ENCODE assay signal across 12 cellular contexts in genomic region chr6:24664049-24664987, GRCh38. TPM values are rescaled to one million over a fixed set of nuclear protein-coding genes. Genes with fewer than 3 reads are reported as not detected.
A peak's percentile ranks its signal among the peaks of the same experiment; 100 is the strongest.
DNase-seq lines count a peak whose midpoint lies in the region; ATAC-seq and TF ChIP-seq lines count a peak whose summit lies in the region.
"Had no signal": no experiment of that assay in that cellular context is flagged by ENCODE, and none has a peak within 500 bp of the region (broad histone marks: within the 10 kb centered on the region; RNA-seq: fewer than 3 reads in every experiment).

No MANE protein-coding gene starts in this region.

- no peaks in the 10 kb centered on the region for H3K9me3 Mint-ChIP-seq in activated CD4-positive, alpha-beta T cell treated with anti-CD3 and anti-CD28 coated beads for 36 hours (ENCODE audit: low read depth)
- H3K9me3 Mint-ChIP-seq in progenitor cell of endocrine pancreas (ENCODE audit: low read depth): peaks cover 8% of the 10 kb centered on the region

- peak overlapping the region in 3 of 4 donors; percentile 88 to 98 (median 92) for H3K27ac ChIP-seq in Peyer's patch
- H3K27ac ChIP-seq in stomach: no peak overlapping the region
- H3K27ac ChIP-seq: gastroesophageal sphincter had no signal

- no peak for TF ChIP-seq CTCF in Peyer's patch (IDR thresholded peaks at IDR 0.05)
- TF ChIP-seq CTCF in epithelial cell of proximal tubule (conservative IDR thresholded peaks at IDR 0.05; ENCODE audit: low read depth, low read length): no peak
- no peak for TF ChIP-seq CTCF in progenitor cell of endocrine pancreas (IDR thresholded peaks at IDR 0.05; ENCODE audit: unreplicated experiment)
- TF ChIP-seq CTCF in stomach (IDR thresholded peaks at IDR 0.05): no peak

- H3K9me3 ChIP-seq in Peyer's patch (no peaks in the 10 kb centered on the region), stomach (no peaks in the 10 kb centered on the region)
- H3K9me3 ChIP-seq: gastroesophageal sphincter had no signal

- 75 to 88% (median 79%) methylated on average over 7 of the region's 7 CpGs for WGBS in stomach, 5 donors

- peaks cover 54% of the 10 kb centered on the region for H3K4me1 Mint-ChIP-seq in activated CD4-positive, alpha-beta T cell treated with anti-CD3 and anti-CD28 coated beads for 36 hours
- H3K4me1 Mint-ChIP-seq in progenitor cell of endocrine pancreas (ENCODE audit: low read depth): peaks cover 52% of the 10 kb centered on the region

- H3K4me1 ChIP-seq in Peyer's patch: peaks cover 2 to 36% (median 7%) of the 10 kb centered on the region in 4 donors
- peaks cover 9 to 57% (median 40%) of the 10 kb centered on the region in 4 donors for H3K4me1 ChIP-seq in stomach

- no peaks in the 10 kb centered on the region for H3K27me3 Mint-ChIP-seq in activated CD4-positive, alpha-beta T cell treated with anti-CD3 and anti-CD28 coated beads for 36 hours
- H3K27me3 Mint-ChIP-seq in progenitor cell of endocrine pancreas: no peaks in the 10 kb centered on the region

- H3K4me3 ChIP-seq in Peyer's patch: peak overlapping the region in 3 of 4 donors; percentile 89 to 97 (median 90)
- peak overlapping the region; percentile 99 for H3K4me3 ChIP-seq in epithelial cell of proximal tubule (ENCODE audit: low read depth, low read length)
- peak overlapping the region in 2 of 4 donors; percentile 80 to 82 for H3K4me3 ChIP-seq in stomach
- H3K4me3 ChIP-seq: lung had no signal

- H3K27me3 ChIP-seq in Peyer's patch (no peaks in the 10 kb centered on the region), stomach (no peaks in the 10 kb centered on the region)
- H3K27me3 ChIP-seq: gastroesophageal sphincter had no signal

- no peak for TF ChIP-seq POLR2A in Peyer's patch (IDR thresholded peaks at IDR 0.05)
- no peak for TF ChIP-seq POLR2A in stomach (IDR thresholded peaks at IDR 0.05)

- ATAC-seq in activated CD4-positive, alpha-beta T cell treated with anti-CD3 and anti-CD28 coated beads for 36 hours: no peak
- ATAC-seq in GM19397 (IDR thresholded peaks at IDR 0.05; ENCODE audit: unreplicated experiment): no peak
- ATAC-seq: gastroesophageal sphincter had no signal

- peaks cover 0 to 22% (median 0%) of the 10 kb centered on the region in 3 donors for H3K36me3 ChIP-seq in Peyer's patch
- peaks cover 4 to 37% (median 30%) of the 10 kb centered on the region in 4 donors for H3K36me3 ChIP-seq in stomach

- CTCF ChIA-PET in activated CD4-positive, alpha-beta T cell treated with anti-CD3 and anti-CD28 coated beads for 36 hours (lab: Charles Lee): interaction anchor here (0.6 to 2.2 kb wide), 6 partner anchors 14 to 232 kb away, joined by 3 to 12 read pairs (median 4); partner anchors contain the start of gene KIAA0319

- no peak for DNase-seq in activated CD4-positive, alpha-beta T cell treated with anti-CD3 and anti-CD28 coated beads for 36 hours
- DNase-seq in activated CD4-positive, alpha-beta T cell treated with anti-CD3 and anti-CD28 coated beads, Interleukin-2, amount 50 U/mL, for 4 hours: no peak
- DNase-seq in Peyer's patch: peak in 1 of 3 donors; percentile 61
- DNase-seq in epithelial cell of proximal tubule (ENCODE audit: low read depth): no peak
- DNase-seq in progenitor cell of endocrine pancreas (ENCODE audit: low spot score, unreplicated experiment): no peak
- no peak for DNase-seq in stomach
- no peak for DNase-seq in NCI-H2029 treated with DMSO at 0.1 percent for 48 hours (lab: John Stamatoyannopoulos, UW)
- DNase-seq: NCI-H1694 treated with DMSO at 0.1 percent for 48 hours, T1000 had no signal

- POLR2A ChIA-PET in activated CD4-positive, alpha-beta T cell treated with anti-CD3 and anti-CD28 coated beads for 36 hours (lab: Charles Lee): interaction anchor here (1.6 kb wide), 1 partner anchor 55 kb away, joined by 5 read pairs; the partner anchor contains the start of gene C6orf62

- H3K27ac Mint-ChIP-seq in activated CD4-positive, alpha-beta T cell treated with anti-CD3 and anti-CD28 coated beads for 36 hours: peak overlapping the region; percentile 21
- peak overlapping the region; percentile 100 for H3K27ac Mint-ChIP-seq in progenitor cell of endocrine pancreas

- peak overlapping the region; percentile 90 for H3K4me3 Mint-ChIP-seq in activated CD4-positive, alpha-beta T cell treated with anti-CD3 and anti-CD28 coated beads for 36 hours
- H3K4me3 Mint-ChIP-seq in progenitor cell of endocrine pancreas (ENCODE audit: low read depth): peak overlapping the region; percentile 88

- H3K36me3 Mint-ChIP-seq in activated CD4-positive, alpha-beta T cell treated with anti-CD3 and anti-CD28 coated beads for 36 hours (ENCODE audit: low read depth): peaks cover 46% of the 10 kb centered on the region
- peaks cover 26% of the 10 kb centered on the region for H3K36me3 Mint-ChIP-seq in progenitor cell of endocrine pancreas (ENCODE audit: insufficient read depth)

- TF ChIP-seq EP300 in stomach (IDR thresholded peaks at IDR 0.05): no peak

- intact Hi-C loops in activated CD4-positive, alpha-beta T cell treated with anti-CD3 and anti-CD28 coated beads for 36 hours (cut with DNase I, micrococcal nuclease): no loop called here
- intact Hi-C loops in stomach (cut with DNase I; ENCODE audit: low total_unique reads): no loop called here

RNA-seq across cellular contexts. Expression of gene TDP2, which starts 2.4 kb away (rescaled TPM):
- total RNA-seq in activated CD4-positive, alpha-beta T cell treated with anti-CD3 and anti-CD28 coated beads for 36 hours: 10 to 100 TPM; 41.4 to 45.4 TPM
- total RNA-seq in Peyer's patch (100 to 1,000 TPM in 3 of 4 donors, 10 to 100 TPM in 1; 69.3 to 403 (median 279) TPM), epithelial cell of proximal tubule (22.3 and 31.2 TPM in 2 replicates), progenitor cell of endocrine pancreas (65.6 and 69.8 TPM in 2 replicates), stomach (100 to 1,000 TPM in 1 of 5 donors, 10 to 100 TPM in 4; 18.7 to 112 (median 21.0) TPM)
- polyA plus RNA-seq in stomach: 10 to 100 TPM; 23.5 to 43.5 (median 31.4) TPM

RNA-seq across cellular contexts. Expression of gene ACOT13, which starts 2.6 kb away (rescaled TPM):
- 10 to 100 TPM; 37.3 to 47.9 TPM for total RNA-seq in activated CD4-positive, alpha-beta T cell treated with anti-CD3 and anti-CD28 coated beads for 36 hours
- total RNA-seq in Peyer's patch: 10 to 100 TPM in 2 of 4 donors, 1 to 10 TPM in 2; 5.2 to 23.1 (median 9.1) TPM
- 5.2 and 8.5 TPM in 2 replicates for total RNA-seq in epithelial cell of proximal tubule
- total RNA-seq in progenitor cell of endocrine pancreas: 42.3 and 45.9 TPM in 2 replicates
- total RNA-seq in stomach: 10 to 100 TPM in 1 of 5 donors, 1 to 10 TPM in 4; 2.9 to 10.4 (median 6.1) TPM
- 10 to 100 TPM; 19.9 to 22.1 (median 21.4) TPM for polyA plus RNA-seq in stomach

RNA-seq across cellular contexts. Expression of gene KIAA0319, which starts 18.3 kb away (rescaled TPM):
- total RNA-seq in activated CD4-positive, alpha-beta T cell treated with anti-CD3 and anti-CD28 coated beads for 36 hours: under 1 TPM; 0.09 TPM
- total RNA-seq in Peyer's patch (under 1 TPM in 2 of 4 donors, not detected in 2; 0.18 to 0.38 TPM), epithelial cell of proximal tubule (0.07 and 0.17 TPM in 2 replicates), progenitor cell of endocrine pancreas (1.2 and 1.4 TPM in 2 replicates), stomach (under 1 TPM in 2 of 5 donors, not detected in 3; 0.37 to 0.58 TPM)
- polyA plus RNA-seq in stomach: under 1 TPM in 2 of 3 donors, not detected in 1; 0.05 to 0.06 TPM

RNA-seq across cellular contexts. Expression of gene C6orf62, which starts 54.6 kb away (rescaled TPM):
- 100 to 1,000 TPM; 141 to 147 TPM for total RNA-seq in activated CD4-positive, alpha-beta T cell treated with anti-CD3 and anti-CD28 coated beads for 36 hours
- total RNA-seq in Peyer's patch (10 to 100 TPM; 48.7 to 74.8 (median 59.4) TPM), epithelial cell of proximal tubule (45.2 and 64.7 TPM in 2 replicates), progenitor cell of endocrine pancreas (88.6 and 90.0 TPM in 2 replicates), stomach (10 to 100 TPM; 29.5 to 87.1 (median 66.5) TPM)
- polyA plus RNA-seq in stomach: 10 to 100 TPM; 34.5 to 40.8 (median 37.4) TPM

Comparison
In these comparisons a context has a peak if more than half of its experiments do, and no peak if none do; other contexts are left out.
1. H3K27ac ChIP-seq: peak in Peyer's patch (3 of 4); none in stomach (0 of 5).